Comparison of ENCODE assay signal across 1 cellular context in genomic region chr5:139186752-139187326, GRCh38.
TF ChIP-seq lines count a peak whose summit lies in the region.

No MANE protein-coding gene starts in this region.

TF ChIP-seq in IMR-90, 13 proteins besides CTCF, POLR2A, EP300 and RAD21 (continued from another document):
- TF ChIP-seq, protein P1, sequence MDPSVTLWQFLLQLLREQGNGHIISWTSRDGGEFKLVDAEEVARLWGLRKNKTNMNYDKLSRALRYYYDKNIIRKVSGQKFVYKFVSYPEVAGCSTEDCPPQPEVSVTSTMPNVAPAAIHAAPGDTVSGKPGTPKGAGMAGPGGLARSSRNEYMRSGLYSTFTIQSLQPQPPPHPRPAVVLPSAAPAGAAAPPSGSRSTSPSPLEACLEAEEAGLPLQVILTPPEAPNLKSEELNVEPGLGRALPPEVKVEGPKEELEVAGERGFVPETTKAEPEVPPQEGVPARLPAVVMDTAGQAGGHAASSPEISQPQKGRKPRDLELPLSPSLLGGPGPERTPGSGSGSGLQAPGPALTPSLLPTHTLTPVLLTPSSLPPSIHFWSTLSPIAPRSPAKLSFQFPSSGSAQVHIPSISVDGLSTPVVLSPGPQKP (IDR thresholded peaks at IDR 0.05; ENCODE audit: borderline replicate concordance, low read depth, low read length), result no peak
- TF ChIP-seq USF2 (IDR thresholded peaks at IDR 0.05; ENCODE audit: low read depth, low read length), result no peak
- no peak for TF ChIP-seq RCOR1 (IDR thresholded peaks at IDR 0.05; ENCODE audit: insufficient replicate concordance, low read length)
